ENCODE assay signal across 9 cellular contexts in genomic region chr11:18329196-18329870, GRCh38. TPM values are rescaled to one million over a fixed set of nuclear protein-coding genes. Genes with fewer than 3 reads are reported as not detected.
DNase-seq lines count a peak whose midpoint lies in the region; ATAC-seq and TF ChIP-seq lines count a peak whose summit lies in the region.
"Had no signal": no experiment of that assay in that cellular context is flagged by ENCODE, and none has a peak within 500 bp of the region (broad histone marks: within the 10 kb centered on the region; RNA-seq: fewer than 3 reads in every experiment).

No MANE protein-coding gene starts in this region.

- no peaks in the 10 kb centered on the region for H3K27me3 Mint-ChIP-seq in CD4-positive, alpha-beta T cell

- H3K4me3 Mint-ChIP-seq in CD4-positive, alpha-beta T cell = peak overlapping the region; percentile 2

- POLR2A ChIA-PET in CD4-positive, alpha-beta T cell (lab: Charles Lee) = no interaction called here

- CTCF ChIA-PET in CD4-positive, alpha-beta T cell (lab: Charles Lee) = no interaction called here

- H3K27ac ChIP-seq in CD4-positive, alpha-beta T cell (ENCODE audit: low read depth, low read length) = no peak overlapping the region
- peak overlapping the region; percentile 5 for H3K27ac ChIP-seq in cingulate gyrus (ENCODE audit: low read depth, low read length)
- H3K27ac ChIP-seq: ascending aorta had no signal

- H3K9me3 Mint-ChIP-seq in CD4-positive, alpha-beta T cell = no peaks in the 10 kb centered on the region

- peaks cover 70% of the 10 kb centered on the region for H3K4me1 Mint-ChIP-seq in CD4-positive, alpha-beta T cell (ENCODE audit: low read depth)

- H3K27ac Mint-ChIP-seq in CD4-positive, alpha-beta T cell = peak overlapping the region; percentile 37

- peaks cover 83% of the 10 kb centered on the region for H3K36me3 Mint-ChIP-seq in CD4-positive, alpha-beta T cell (ENCODE audit: low read depth)

- H3K27me3 ChIP-seq in CD4-positive, alpha-beta T cell (ENCODE audit: control insufficient read depth, insufficient read depth, low read length) = no peaks in the 10 kb centered on the region
- H3K27me3 ChIP-seq: ascending aorta had no signal

- no peaks in the 10 kb centered on the region for H3K9me3 ChIP-seq in CD4-positive, alpha-beta T cell (ENCODE audit: control insufficient read depth, low read length)
- H3K9me3 ChIP-seq: ascending aorta had no signal

- no peak for TF ChIP-seq CTCF in CD4-positive, alpha-beta T cell (IDR thresholded peaks at IDR 0.05)

- ATAC-seq in CD4-positive, alpha-beta T cell (ENCODE audit: poor library complexity) = no peak
- ATAC-seq in GM19395 (IDR thresholded peaks at IDR 0.05; ENCODE audit: unreplicated experiment) = peak; percentile 77
- peak; percentile 38 for ATAC-seq in HG03575 (IDR thresholded peaks at IDR 0.05; ENCODE audit: extremely low read depth, insufficient number of reproducible peaks, low FRiP score, unreplicated experiment)
- ATAC-seq in HG03039 (IDR thresholded peaks at IDR 0.05; ENCODE audit: unreplicated experiment) = no peak

- DNase-seq in CD4-positive, alpha-beta T cell = no peak
- DNase-seq in HCEC 1CT (no peak), DMS153 treated with DMSO at 0.1 percent for 48 hours (lab: John Stamatoyannopoulos, UW; ENCODE audit: unreplicated experiment) (no peak), NCI-H510A treated with DMSO at 0.1 percent for 48 hours (lab: John Stamatoyannopoulos, UW) (no peak)

- intact Hi-C loops in CD4-positive, alpha-beta T cell (cut with DNase I, micrococcal nuclease) = loop anchor here in 1 of 2 experiments (10.0 kb wide), 1 partner anchor 395 kb away; the partner anchor contains the start of gene IGSF22

RNA-seq across cellular contexts. Expression of gene GTF2H1, which starts 7.0 kb away (rescaled TPM):
- total RNA-seq in CD4-positive, alpha-beta T cell = 10 to 100 TPM; 15.1 to 17.7 TPM

RNA-seq across cellular contexts. Expression of gene HPS5, which starts 7.4 kb away (rescaled TPM):
- 1 to 10 TPM; 8.8 to 9.3 TPM for total RNA-seq in CD4-positive, alpha-beta T cell

Comparison
In these comparisons a context has a peak if more than half of its experiments do, and no peak if none do; other contexts are left out.
1. ATAC-seq: peak in GM19395 (single experiment) and HG03575 (single experiment); none in CD4-positive, alpha-beta T cell (single experiment) and HG03039 (single experiment).